Comparison of ENCODE assay signal across 8 cellular contexts in the genomic region with DNA sequence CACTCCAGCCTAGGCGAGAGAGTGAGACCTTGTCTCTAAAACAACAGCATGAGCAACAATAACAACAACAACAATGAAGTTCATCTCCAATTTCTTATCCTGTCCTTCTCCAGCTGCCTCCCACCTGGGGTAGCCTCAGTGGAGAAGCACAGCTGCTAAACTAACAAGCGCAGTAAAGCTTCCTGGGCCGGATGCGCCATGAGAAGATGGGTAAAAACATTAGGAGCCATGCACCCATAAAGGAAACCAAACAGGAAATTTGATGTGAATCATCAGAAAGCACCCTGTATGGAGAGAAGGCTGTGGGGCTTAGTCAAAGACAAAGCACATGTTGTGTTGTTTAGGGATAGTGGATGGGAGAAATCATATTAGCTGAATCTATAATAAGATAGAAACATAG.
DNase-seq lines count a peak whose midpoint lies in the region; ATAC-seq and TF ChIP-seq lines count a peak whose summit lies in the region.

No MANE protein-coding gene starts in this region.

- peak overlapping the region; percentile 78 for H3K27ac Mint-ChIP-seq in activated CD8-positive, alpha-beta memory T cell treated with anti-CD3 and anti-CD28 coated beads, Interleukin-2, amount 10 ng/mL, durations not matched to agents 7 days and 5 days

- no peak overlapping the region for H3K4me2 ChIP-seq in hepatocyte

- TF ChIP-seq POLR2A in vagina (IDR thresholded peaks at IDR 0.05): no peak

- H3K9me2 ChIP-seq in hepatocyte (replicated peaks; ENCODE audit: insufficient read depth): no peaks in the 10 kb centered on the region

- peak; percentile 65 for ATAC-seq in GM18907 (IDR thresholded peaks at IDR 0.05; ENCODE audit: unreplicated experiment)
- ATAC-seq in HG03378 (IDR thresholded peaks at IDR 0.05; ENCODE audit: unreplicated experiment): peak; percentile 46
- ATAC-seq in activated CD8-positive, alpha-beta memory T cell treated with anti-CD3 and anti-CD28 coated beads, Interleukin-2, amount 10 ng/mL, durations not matched to agents 7 days and 5 days: peak; percentile 77
- peak; percentile 19 for ATAC-seq in mucosa of descending colon
- no peak for ATAC-seq in GM18517 (IDR thresholded peaks at IDR 0.05; ENCODE audit: unreplicated experiment)

- peaks cover 3% of the 10 kb centered on the region for H3K36me3 Mint-ChIP-seq in activated CD8-positive, alpha-beta memory T cell treated with anti-CD3 and anti-CD28 coated beads, Interleukin-2, amount 10 ng/mL, durations not matched to agents 7 days and 5 days

- H3K9me3 Mint-ChIP-seq in activated CD8-positive, alpha-beta memory T cell treated with anti-CD3 and anti-CD28 coated beads, Interleukin-2, amount 10 ng/mL, durations not matched to agents 7 days and 5 days (ENCODE audit: low read depth): peaks cover 3% of the 10 kb centered on the region

- H3K4me3 ChIP-seq in mucosa of descending colon: no peak overlapping the region
- H3K4me3 ChIP-seq in hepatocyte: no peak overlapping the region
- no peak overlapping the region for H3K4me3 ChIP-seq in vagina

- H3K4me1 ChIP-seq in mucosa of descending colon (ENCODE audit: low read depth) (no peaks in the 10 kb centered on the region), hepatocyte (ENCODE audit: insufficient read depth) (peaks cover 3% of the 10 kb centered on the region), vagina (no peaks in the 10 kb centered on the region)

- no peaks in the 10 kb centered on the region for H4K20me1 ChIP-seq in hepatocyte (ENCODE audit: insufficient read depth, poor library complexity, severe bottlenecking)

- DNase-seq in activated CD8-positive, alpha-beta memory T cell treated with anti-CD3 and anti-CD28 coated beads, Interleukin-2, amount 10 ng/mL, durations not matched to agents 7 days and 5 days: peak; percentile 72
- no peak for DNase-seq in mucosa of descending colon
- no peak for DNase-seq in pons (ENCODE audit: low spot score)
- DNase-seq in hepatocyte (ENCODE audit: low spot score): no peak
- DNase-seq in vagina (ENCODE audit: extremely low spot score in 2 of 2): no peak

- WGBS in hepatocyte (ENCODE audit: low lambda C conversion rate, missing lambda C conversion rate): 95% methylated on average over 4 of the region's 4 CpGs

- TF ChIP-seq CTCF in mucosa of descending colon (IDR thresholded peaks at IDR 0.05): no peak
- no peak for TF ChIP-seq CTCF in hepatocyte (IDR thresholded peaks at IDR 0.05; ENCODE audit: poor library complexity)
- TF ChIP-seq CTCF in vagina (IDR thresholded peaks at IDR 0.05): no peak

- H3K9me3 ChIP-seq in mucosa of descending colon (no peaks in the 10 kb centered on the region), hepatocyte (ENCODE audit: low read depth) (no peaks in the 10 kb centered on the region), vagina (no peaks in the 10 kb centered on the region)

- no peak overlapping the region for H2AFZ ChIP-seq in hepatocyte

- peaks cover 77% of the 10 kb centered on the region for H3K4me1 Mint-ChIP-seq in activated CD8-positive, alpha-beta memory T cell treated with anti-CD3 and anti-CD28 coated beads, Interleukin-2, amount 10 ng/mL, durations not matched to agents 7 days and 5 days

- H3K36me3 ChIP-seq in mucosa of descending colon (ENCODE audit: low read depth): no peaks in the 10 kb centered on the region
- H3K36me3 ChIP-seq in hepatocyte (replicated peaks; ENCODE audit: insufficient read depth, low read depth): no peaks in the 10 kb centered on the region
- no peaks in the 10 kb centered on the region for H3K36me3 ChIP-seq in vagina

- H3K27me3 Mint-ChIP-seq in activated CD8-positive, alpha-beta memory T cell treated with anti-CD3 and anti-CD28 coated beads, Interleukin-2, amount 10 ng/mL, durations not matched to agents 7 days and 5 days: no peaks in the 10 kb centered on the region

- CTCF ChIA-PET in activated CD8-positive, alpha-beta memory T cell treated with anti-CD3 and anti-CD28 coated beads, Interleukin-2, amount 10 ng/mL, durations not matched to agents 7 days and 5 days (lab: Charles Lee): interaction anchor here (0.6 to 3.3 kb wide), 11 partner anchors 35 to 283 kb away, joined by 3 to 23 read pairs (median 4); no protein-coding TSS in a partner anchor

- no peak overlapping the region for H3K4me3 Mint-ChIP-seq in activated CD8-positive, alpha-beta memory T cell treated with anti-CD3 and anti-CD28 coated beads, Interleukin-2, amount 10 ng/mL, durations not matched to agents 7 days and 5 days

- H3K27ac ChIP-seq in hepatocyte (no peak overlapping the region), vagina (no peak overlapping the region)

- H3K79me2 ChIP-seq in hepatocyte: no peaks in the 10 kb centered on the region

- H3K27me3 ChIP-seq in hepatocyte: no peaks in the 10 kb centered on the region
- no peaks in the 10 kb centered on the region for H3K27me3 ChIP-seq in vagina

- intact Hi-C loops in mucosa of descending colon (cut with DNase I, micrococcal nuclease) (no loop called here), vagina (cut with DNase I) (loop anchor here (10.0 kb wide), 1 partner anchor 118 kb away; a partner anchor contains a TSS)
